8 cellular contexts compared by ENCODE assay signal in the genomic region with DNA sequence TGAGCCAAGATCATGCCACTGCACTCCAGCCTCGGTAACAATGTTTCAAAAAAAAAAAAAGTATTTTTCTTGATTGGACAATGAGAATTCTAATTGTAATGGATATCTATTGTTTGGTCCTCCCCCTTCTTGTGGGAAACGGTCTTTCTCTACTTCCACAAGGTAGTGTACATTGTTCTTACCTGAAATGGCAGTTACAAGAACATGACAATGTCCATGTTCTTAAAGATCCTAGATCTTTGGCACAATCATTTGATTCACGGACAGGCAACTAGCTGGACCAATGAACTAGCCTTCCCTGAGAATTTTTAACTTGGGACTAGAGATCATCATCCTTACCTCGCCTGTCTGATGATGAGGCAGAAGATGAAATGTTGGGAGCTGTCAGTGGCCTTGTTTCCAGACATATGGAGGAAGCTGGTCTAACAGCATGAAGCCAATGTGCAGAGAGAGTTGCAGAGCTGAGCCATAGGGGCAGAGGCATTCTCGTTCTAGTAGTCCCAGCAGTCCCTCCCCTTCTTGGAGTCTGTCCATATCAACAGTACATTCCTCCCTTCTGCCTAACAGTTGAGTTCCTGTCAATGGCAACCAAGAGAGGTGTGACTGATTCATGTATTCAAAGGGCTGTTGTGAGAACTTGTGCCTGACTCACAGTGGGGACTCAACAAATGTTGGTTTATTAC. TPM values are rescaled to one million over a fixed set of nuclear protein-coding genes. Genes with fewer than 3 reads are reported as not detected.
DNase-seq lines count a peak whose midpoint lies in the region; ATAC-seq and TF ChIP-seq lines count a peak whose summit lies in the region.
"Had no signal": no experiment of that assay in that cellular context is flagged by ENCODE, and none has a peak within 500 bp of the region (broad histone marks: within the 10 kb centered on the region; RNA-seq: fewer than 3 reads in every experiment).

No MANE protein-coding gene starts in this region.

- H3K4me3 ChIP-seq in choroid plexus epithelial cell (ENCODE audit: low read depth, low read length) (no peak overlapping the region), tibial nerve (no peak overlapping the region)
- no peak overlapping the region for H3K4me3 ChIP-seq in naive thymus-derived CD4-positive, alpha-beta T cell (ENCODE audit: low read length)

- WGBS in tibial nerve, 2 donors, result 78 to 79% methylated on average over 5 of the region's 5 CpGs

- peak overlapping the region in 3 of 10 donors; percentile 4 to 97 (median 88) for H3K4me3 Mint-ChIP-seq in naive thymus-derived CD4-positive, alpha-beta T cell

- no peaks in the 10 kb centered on the region for H3K27me3 Mint-ChIP-seq in naive thymus-derived CD4-positive, alpha-beta T cell

- no peak for TF ChIP-seq POLR2A in tibial nerve (IDR thresholded peaks at IDR 0.05)

- intact Hi-C loops in naive thymus-derived CD4-positive, alpha-beta T cell (cut with micrococcal nuclease), result loop anchor here in 1 of 2 donors (5.0 kb wide), 2 partner anchors 44 to 211 kb away; a partner anchor contains a TSS

- TF ChIP-seq CTCF in choroid plexus epithelial cell (conservative IDR thresholded peaks at IDR 0.05; ENCODE audit: low read depth, low read length), result peak; percentile 1
- no peak for TF ChIP-seq CTCF in tibial nerve (IDR thresholded peaks at IDR 0.05)

- H3K9me3 ChIP-seq in naive thymus-derived CD4-positive, alpha-beta T cell (ENCODE audit: control insufficient read depth in 2 of 3, low read length in 3 of 3), result no peaks in the 10 kb centered on the region
- H3K9me3 ChIP-seq in tibial nerve, result no peaks in the 10 kb centered on the region

- H3K27me3 ChIP-seq in naive thymus-derived CD4-positive, alpha-beta T cell (ENCODE audit: control insufficient read depth in 2 of 2, insufficient read depth in 2 of 2, low read length in 2 of 2), result no peaks in the 10 kb centered on the region
- no peaks in the 10 kb centered on the region for H3K27me3 ChIP-seq in tibial nerve

- no peaks in the 10 kb centered on the region for H3K36me3 ChIP-seq in naive thymus-derived CD4-positive, alpha-beta T cell (ENCODE audit: control insufficient read depth in 2 of 3, insufficient read depth in 3 of 3, low read length in 3 of 3)
- no peaks in the 10 kb centered on the region for H3K36me3 ChIP-seq in tibial nerve

- DNase-seq in EH (ENCODE audit: low read depth) (peak; percentile 89), NCI-H2081 (lab: John Stamatoyannopoulos, UW) (peak; percentile 31 to 63), choroid plexus epithelial cell (ENCODE audit: low read depth) (peak; percentile 97), pons (ENCODE audit: low spot score) (no peak), tibial nerve (ENCODE audit: low spot score in 2 of 2) (no peak)
- no peak for DNase-seq in naive thymus-derived CD4-positive, alpha-beta T cell
- DNase-seq: midbrain had no signal

- no peak for ATAC-seq in naive thymus-derived CD4-positive, alpha-beta T cell
- ATAC-seq in HG03469 (IDR thresholded peaks at IDR 0.05; ENCODE audit: unreplicated experiment), result no peak

- TF ChIP-seq EP300 in tibial nerve (IDR thresholded peaks at IDR 0.05), result no peak

- H3K36me3 Mint-ChIP-seq in naive thymus-derived CD4-positive, alpha-beta T cell, result no peaks in the 10 kb centered on the region

- POLR2A ChIA-PET in naive thymus-derived CD4-positive, alpha-beta T cell (lab: Charles Lee), result no interaction called here

- H3K4me1 ChIP-seq in naive thymus-derived CD4-positive, alpha-beta T cell (ENCODE audit: control insufficient read depth in 2 of 2, insufficient read depth in 2 of 2, low read length in 2 of 2), result peaks cover 11 to 16% of the 10 kb centered on the region in 2 donors
- H3K4me1 ChIP-seq in tibial nerve, result peaks cover 0 to 29% (median 6%) of the 10 kb centered on the region in 4 donors

- H3K9me3 Mint-ChIP-seq in naive thymus-derived CD4-positive, alpha-beta T cell, result peaks cover 0 to 2% (median 0%) of the 10 kb centered on the region in 11 donors

- H3K27ac Mint-ChIP-seq in naive thymus-derived CD4-positive, alpha-beta T cell, result peak overlapping the region in 5 of 9 donors; percentile 96 to 98 (median 96)

- peaks cover 16 to 33% (median 27%) of the 10 kb centered on the region in 7 donors for H3K4me1 Mint-ChIP-seq in naive thymus-derived CD4-positive, alpha-beta T cell

- CTCF ChIA-PET in naive thymus-derived CD4-positive, alpha-beta T cell (lab: Charles Lee), result no interaction called here

- peak overlapping the region; percentile 84 for H3K27ac ChIP-seq in naive thymus-derived CD4-positive, alpha-beta T cell (ENCODE audit: low read depth, low read length)
- H3K27ac ChIP-seq in tibial nerve, result peak overlapping the region in 2 of 4 donors; percentile 95 to 100

RNA-seq across cellular contexts. Expression of a gene that starts 2.2 kb away (rescaled TPM):
- total RNA-seq in naive thymus-derived CD4-positive, alpha-beta T cell, result 100 to 1,000 TPM in 4 of 5 experiments, 10 to 100 TPM in 1; 85.4 to 211 (median 180) TPM
- 10 to 100 TPM; 42.5 to 49.4 TPM for polyA plus RNA-seq in naive thymus-derived CD4-positive, alpha-beta T cell
- 100 to 1,000 TPM in 2 of 4 donors, 10 to 100 TPM in 2; 70.2 to 127 (median 110) TPM for total RNA-seq in tibial nerve

RNA-seq across cellular contexts. Expression of a gene that starts 43.6 kb away (rescaled TPM):
- total RNA-seq in naive thymus-derived CD4-positive, alpha-beta T cell, result 1 to 10 TPM in 3 of 5 experiments, under 1 TPM in 2; 0.21 to 1.8 (median 1.3) TPM
- under 1 TPM; 0.63 to 0.83 TPM for polyA plus RNA-seq in naive thymus-derived CD4-positive, alpha-beta T cell
- 1 to 10 TPM; 5.7 to 7.4 (median 6.6) TPM for total RNA-seq in tibial nerve

Comparison
In these comparisons a context has a peak if more than half of its experiments do, and no peak if none do; other contexts are left out.
1. DNase-seq: peak in EH (single experiment), NCI-H2081 (2 of 2) and choroid plexus epithelial cell (single experiment); none in naive thymus-derived CD4-positive, alpha-beta T cell (0 of 9), pons (single experiment) and tibial nerve (0 of 2).